ENCODE assay signal across 1 cellular context in genomic region chr12:52870361-52871290, GRCh38.
TF ChIP-seq lines count a peak whose summit lies in the region.

No MANE protein-coding gene starts in this region.

TF ChIP-seq in liver, 16 proteins besides CTCF, POLR2A, EP300 and RAD21 (continued from another document):
- TF ChIP-seq ZBTB33 (IDR thresholded peaks at IDR 0.05) = no peak
- TF ChIP-seq HNF4A (conservative IDR thresholded peaks at IDR 0.05) = no peak
- no peak for TF ChIP-seq YY1 (IDR thresholded peaks at IDR 0.05)
- no peak for TF ChIP-seq NR2F2 (IDR thresholded peaks at IDR 0.05)
- TF ChIP-seq GABPA (IDR thresholded peaks at IDR 0.05 in 1 of 2, conservative IDR thresholded peaks at IDR 0.05 in 1 of 2) = no peak
- no peak for TF ChIP-seq ATF3 (IDR thresholded peaks at IDR 0.05)
- TF ChIP-seq EGR1 (IDR thresholded peaks at IDR 0.05; ENCODE audit: low read depth in 2 of 2) = no peak
- no peak for TF ChIP-seq JUND (IDR thresholded peaks at IDR 0.05)
- TF ChIP-seq TAF1 (conservative IDR thresholded peaks at IDR 0.05) = no peak
- TF ChIP-seq SP1 (IDR thresholded peaks at IDR 0.05) = no peak
- no peak for TF ChIP-seq RXRA (IDR thresholded peaks at IDR 0.05)
- no peak for TF ChIP-seq MAX (IDR thresholded peaks at IDR 0.05)
- TF ChIP-seq FOXA2 (IDR thresholded peaks at IDR 0.05) = no peak
